1 cellular context compared by ENCODE assay signal in the genomic region with DNA sequence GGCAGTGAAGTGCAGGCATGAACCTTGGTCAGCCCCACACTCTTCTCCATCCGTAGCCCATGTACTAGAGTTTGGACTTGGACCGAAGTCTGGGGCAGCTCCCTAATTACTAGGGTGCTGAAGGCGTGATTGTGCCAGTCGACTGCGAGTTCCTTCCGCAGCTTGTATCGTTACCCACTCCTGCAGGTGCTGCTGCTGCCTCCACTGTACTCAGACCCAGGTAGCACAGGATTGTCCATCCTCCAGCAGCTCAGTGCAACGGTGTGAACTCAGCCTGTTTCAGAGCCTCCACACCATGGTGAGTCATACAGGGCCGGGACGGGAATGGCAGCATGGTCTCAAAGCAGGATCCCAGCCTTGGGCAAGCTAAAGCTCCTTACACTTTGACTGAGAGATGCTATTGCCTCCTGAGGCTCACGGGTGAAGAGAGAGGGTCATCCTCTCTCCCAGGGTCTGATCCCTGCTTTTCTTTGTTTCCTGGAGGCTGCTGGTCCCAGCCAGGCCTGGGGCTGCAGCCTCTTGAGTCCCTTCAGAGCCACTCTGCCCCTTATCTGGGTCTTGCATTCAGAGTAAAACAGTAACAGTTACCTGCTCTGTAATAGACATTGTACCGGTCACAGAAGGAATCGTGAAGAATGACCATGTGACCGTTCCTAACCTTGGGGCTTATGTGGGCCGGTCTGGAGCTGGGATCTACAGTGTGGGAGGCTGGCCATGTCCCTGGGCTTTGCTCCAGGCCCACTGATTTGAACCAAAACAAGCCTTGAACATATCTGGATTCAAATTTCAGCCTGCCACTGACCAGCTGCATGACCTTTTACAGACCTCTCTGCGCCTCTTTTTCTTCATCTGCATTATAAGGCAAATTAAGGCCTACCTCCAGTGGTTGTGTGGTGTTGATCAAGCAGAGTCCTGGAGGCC.
TF ChIP-seq lines count a peak whose summit lies in the region.

No MANE protein-coding gene starts in this region.

TF ChIP-seq in GM23338, 12 proteins besides CTCF, POLR2A, EP300 and RAD21 (continued from another document):
- TF ChIP-seq STAT1 (IDR thresholded peaks at IDR 0.05; ENCODE audit: unreplicated experiment) (no peak), EZH2 (IDR thresholded peaks at IDR 0.05; ENCODE audit: low read depth, unreplicated experiment) (no peak), CREB1 (CRISPR knock-in tag; IDR thresholded peaks at IDR 0.05; ENCODE audit: low read depth) (no peak), ZNF114 (CRISPR knock-in tag; IDR thresholded peaks at IDR 0.05) (no peak), JUNB (IDR thresholded peaks at IDR 0.05; ENCODE audit: unreplicated experiment) (no peak), EZH2phosphoT487 (IDR thresholded peaks at IDR 0.05; ENCODE audit: unreplicated experiment) (no peak), POLR2AphosphoS5 (IDR thresholded peaks at IDR 0.05; ENCODE audit: low read depth) (no peak), ZNF331 (CRISPR knock-in tag; IDR thresholded peaks at IDR 0.05; ENCODE audit: low read depth) (no peak)
- TF ChIP-seq, protein P1, sequence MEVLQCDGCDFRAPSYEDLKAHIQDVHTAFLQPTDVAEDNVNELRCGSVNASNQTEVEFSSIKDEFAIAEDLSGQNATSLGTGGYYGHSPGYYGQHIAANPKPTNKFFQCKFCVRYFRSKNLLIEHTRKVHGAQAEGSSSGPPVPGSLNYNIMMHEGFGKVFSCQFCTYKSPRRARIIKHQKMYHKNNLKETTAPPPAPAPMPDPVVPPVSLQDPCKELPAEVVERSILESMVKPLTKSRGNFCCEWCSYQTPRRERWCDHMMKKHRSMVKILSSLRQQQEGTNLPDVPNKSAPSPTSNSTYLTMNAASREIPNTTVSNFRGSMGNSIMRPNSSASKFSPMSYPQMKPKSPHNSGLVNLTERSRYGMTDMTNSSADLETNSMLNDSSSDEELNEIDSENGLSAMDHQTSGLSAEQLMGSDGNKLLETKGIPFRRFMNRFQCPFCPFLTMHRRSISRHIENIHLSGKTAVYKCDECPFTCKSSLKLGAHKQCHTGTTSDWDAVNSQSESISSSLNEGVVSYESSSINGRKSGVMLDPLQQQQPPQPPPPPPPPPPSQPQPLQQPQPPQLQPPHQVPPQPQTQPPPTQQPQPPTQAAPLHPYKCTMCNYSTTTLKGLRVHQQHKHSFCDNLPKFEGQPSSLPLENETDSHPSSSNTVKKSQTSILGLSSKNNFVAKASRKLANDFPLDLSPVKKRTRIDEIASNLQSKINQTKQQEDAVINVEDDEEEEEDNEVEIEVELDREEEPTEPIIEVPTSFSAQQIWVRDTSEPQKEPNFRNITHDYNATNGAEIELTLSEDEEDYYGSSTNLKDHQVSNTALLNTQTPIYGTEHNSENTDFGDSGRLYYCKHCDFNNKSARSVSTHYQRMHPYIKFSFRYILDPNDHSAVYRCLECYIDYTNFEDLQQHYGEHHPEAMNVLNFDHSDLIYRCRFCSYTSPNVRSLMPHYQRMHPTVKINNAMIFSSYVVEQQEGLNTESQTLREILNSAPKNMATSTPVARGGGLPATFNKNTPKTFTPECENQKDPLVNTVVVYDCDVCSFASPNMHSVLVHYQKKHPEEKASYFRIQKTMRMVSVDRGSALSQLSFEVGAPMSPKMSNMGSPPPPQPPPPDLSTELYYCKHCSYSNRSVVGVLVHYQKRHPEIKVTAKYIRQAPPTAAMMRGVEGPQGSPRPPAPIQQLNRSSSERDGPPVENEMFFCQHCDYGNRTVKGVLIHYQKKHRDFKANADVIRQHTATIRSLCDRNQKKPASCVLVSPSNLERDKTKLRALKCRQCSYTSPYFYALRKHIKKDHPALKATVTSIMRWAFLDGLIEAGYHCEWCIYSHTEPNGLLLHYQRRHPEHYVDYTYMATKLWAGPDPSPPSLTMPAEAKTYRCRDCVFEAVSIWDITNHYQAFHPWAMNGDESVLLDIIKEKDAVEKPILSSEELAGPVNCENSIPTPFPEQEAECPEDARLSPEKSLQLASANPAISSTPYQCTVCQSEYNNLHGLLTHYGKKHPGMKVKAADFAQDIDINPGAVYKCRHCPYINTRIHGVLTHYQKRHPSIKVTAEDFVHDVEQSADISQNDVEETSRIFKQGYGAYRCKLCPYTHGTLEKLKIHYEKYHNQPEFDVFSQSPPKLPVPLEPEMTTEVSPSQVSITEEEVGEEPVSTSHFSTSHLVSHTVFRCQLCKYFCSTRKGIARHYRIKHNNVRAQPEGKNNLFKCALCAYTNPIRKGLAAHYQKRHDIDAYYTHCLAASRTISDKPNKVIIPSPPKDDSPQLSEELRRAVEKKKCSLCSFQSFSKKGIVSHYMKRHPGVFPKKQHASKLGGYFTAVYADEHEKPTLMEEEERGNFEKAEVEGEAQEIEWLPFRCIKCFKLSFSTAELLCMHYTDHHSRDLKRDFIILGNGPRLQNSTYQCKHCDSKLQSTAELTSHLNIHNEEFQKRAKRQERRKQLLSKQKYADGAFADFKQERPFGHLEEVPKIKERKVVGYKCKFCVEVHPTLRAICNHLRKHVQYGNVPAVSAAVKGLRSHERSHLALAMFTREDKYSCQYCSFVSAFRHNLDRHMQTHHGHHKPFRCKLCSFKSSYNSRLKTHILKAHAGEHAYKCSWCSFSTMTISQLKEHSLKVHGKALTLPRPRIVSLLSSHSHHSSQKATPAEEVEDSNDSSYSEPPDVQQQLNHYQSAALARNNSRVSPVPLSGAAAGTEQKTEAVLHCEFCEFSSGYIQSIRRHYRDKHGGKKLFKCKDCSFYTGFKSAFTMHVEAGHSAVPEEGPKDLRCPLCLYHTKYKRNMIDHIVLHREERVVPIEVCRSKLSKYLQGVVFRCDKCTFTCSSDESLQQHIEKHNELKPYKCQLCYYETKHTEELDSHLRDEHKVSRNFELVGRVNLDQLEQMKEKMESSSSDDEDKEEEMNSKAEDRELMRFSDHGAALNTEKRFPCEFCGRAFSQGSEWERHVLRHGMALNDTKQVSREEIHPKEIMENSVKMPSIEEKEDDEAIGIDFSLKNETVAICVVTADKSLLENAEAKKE (CRISPR knock-in tag; IDR thresholded peaks at IDR 0.05), result no peak
- TF ChIP-seq, protein P2, sequence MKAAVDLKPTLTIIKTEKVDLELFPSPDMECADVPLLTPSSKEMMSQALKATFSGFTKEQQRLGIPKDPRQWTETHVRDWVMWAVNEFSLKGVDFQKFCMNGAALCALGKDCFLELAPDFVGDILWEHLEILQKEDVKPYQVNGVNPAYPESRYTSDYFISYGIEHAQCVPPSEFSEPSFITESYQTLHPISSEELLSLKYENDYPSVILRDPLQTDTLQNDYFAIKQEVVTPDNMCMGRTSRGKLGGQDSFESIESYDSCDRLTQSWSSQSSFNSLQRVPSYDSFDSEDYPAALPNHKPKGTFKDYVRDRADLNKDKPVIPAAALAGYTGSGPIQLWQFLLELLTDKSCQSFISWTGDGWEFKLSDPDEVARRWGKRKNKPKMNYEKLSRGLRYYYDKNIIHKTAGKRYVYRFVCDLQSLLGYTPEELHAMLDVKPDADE (IDR thresholded peaks at IDR 0.05), result no peak
TF ChIP-seq in GM23338: peak in this region for 0.
